ENCODE assay signal across 10 cellular contexts in the genomic region with DNA sequence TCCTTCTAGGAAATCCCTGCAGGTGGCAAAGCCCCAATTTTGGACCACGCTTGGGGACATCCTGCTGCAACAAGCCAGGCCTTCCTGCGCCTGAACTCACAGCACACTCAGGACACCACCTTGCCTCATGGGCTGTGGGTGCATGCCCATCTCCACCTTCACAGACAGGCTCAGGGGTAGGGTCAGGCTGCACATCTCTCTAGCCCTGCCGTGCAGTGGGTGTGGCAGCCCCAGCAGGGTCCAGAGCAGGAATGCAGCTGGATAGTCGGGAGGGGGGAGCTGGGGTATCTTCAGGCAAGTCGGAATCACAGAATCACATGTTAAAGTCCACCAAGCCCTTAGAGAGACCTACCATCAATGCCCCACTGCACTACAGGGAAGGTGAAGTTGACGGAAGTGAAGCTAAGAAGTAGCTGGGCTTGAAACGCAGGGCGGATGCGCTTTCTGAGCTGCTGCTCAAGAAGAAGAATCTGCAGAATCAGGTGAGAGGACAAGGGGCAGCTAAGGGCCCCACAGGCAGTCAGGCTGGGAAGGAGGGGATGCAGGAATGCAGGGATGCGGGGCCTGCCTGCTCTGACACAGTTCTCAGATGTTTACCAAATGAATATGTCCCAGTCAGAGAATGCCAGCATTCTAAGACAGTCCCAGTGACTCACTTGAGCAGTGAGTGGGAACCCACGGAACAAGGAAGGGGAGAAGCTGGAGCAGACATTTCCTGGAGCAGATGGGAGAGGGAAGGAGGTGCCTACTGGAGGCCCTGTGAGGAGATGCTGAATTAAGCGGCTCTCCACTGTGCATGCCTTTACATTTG. TPM values are rescaled to one million over a fixed set of nuclear protein-coding genes. Genes with fewer than 3 reads are reported as not detected.
DNase-seq lines count a peak whose midpoint lies in the region; ATAC-seq and TF ChIP-seq lines count a peak whose summit lies in the region.
"Had no signal": no experiment of that assay in that cellular context is flagged by ENCODE, and none has a peak within 500 bp of the region (broad histone marks: within the 10 kb centered on the region; RNA-seq: fewer than 3 reads in every experiment).

No MANE protein-coding gene starts in this region.

- H3K36me3 Mint-ChIP-seq in GM23338 (ENCODE audit: low read depth), result no peaks in the 10 kb centered on the region

- peak; percentile 73 for ATAC-seq in GM23338
- ATAC-seq in HG03432 (IDR thresholded peaks at IDR 0.05; ENCODE audit: unreplicated experiment), result no peak
- no peak for ATAC-seq in gastrocnemius medialis

- no peak for TF ChIP-seq CTCF in GM23338 (conservative IDR thresholded peaks at IDR 0.05; ENCODE audit: low read depth in 2 of 2)
- TF ChIP-seq CTCF in gastrocnemius medialis (IDR thresholded peaks at IDR 0.05 in 4 of 5, conservative IDR thresholded peaks at IDR 0.05 in 1 of 5), result no peak

- intact Hi-C loops in head of caudate nucleus (cut with DNase I), result no loop called here
- intact Hi-C loops in gastrocnemius medialis (cut with DNase I; ENCODE audit: low total_unique reads), result no loop called here

- H3K36me3 ChIP-seq in GM23338 (ENCODE audit: insufficient read depth) (no peaks in the 10 kb centered on the region), stomach smooth muscle (ENCODE audit: control insufficient read depth in 2 of 2, insufficient read depth in 2 of 2, low read length in 2 of 2) (peaks cover 5 to 9% of the 10 kb centered on the region in 2 donors), gastrocnemius medialis (no peaks in the 10 kb centered on the region)
- H3K36me3 ChIP-seq: uterus had no signal

- no peak for TF ChIP-seq POLR2A in gastrocnemius medialis (IDR thresholded peaks at IDR 0.05)

- in situ Hi-C loops in gastrocnemius medialis (cut with MboI; ENCODE audit: low sequenced_read_pairs in 4 of 4), result no loop called here

- no peaks in the 10 kb centered on the region for H3K79me2 ChIP-seq in GM23338 (replicated peaks; ENCODE audit: insufficient read depth)

- H3K9ac ChIP-seq in stomach smooth muscle (ENCODE audit: low read length in 2 of 2), result no peak overlapping the region

- no peaks in the 10 kb centered on the region for H4K20me1 ChIP-seq in GM23338 (replicated peaks; ENCODE audit: insufficient read depth)

- H3K9me3 Mint-ChIP-seq in GM23338, result no peaks in the 10 kb centered on the region

- peaks cover 41% of the 10 kb centered on the region for H3K4me1 Mint-ChIP-seq in GM23338

- no peaks in the 10 kb centered on the region for H3K9me3 ChIP-seq in stomach smooth muscle (ENCODE audit: control insufficient read depth in 2 of 2, low read length in 2 of 2)
- H3K9me3 ChIP-seq in gastrocnemius medialis, result no peaks in the 10 kb centered on the region
- H3K9me3 ChIP-seq: uterus had no signal

- H3K9me2 ChIP-seq in GM23338 (ENCODE audit: insufficient read depth), result no peaks in the 10 kb centered on the region

- DNase-seq in GM23338 (ENCODE audit: low spot score) (peak; percentile 75), amniotic epithelial cell (ENCODE audit: low read depth) (peak; percentile 83), head of caudate nucleus (peak in 23 of 42 donors; percentile 25 to 78 (median 47)), NCI-H1417 (lab: John Stamatoyannopoulos, UW) (no peak), gastrocnemius medialis (no peak), DMS79 (lab: John Stamatoyannopoulos, UW) (no peak)
- DNase-seq: activated CD4-positive, alpha-beta T cell treated with anti-CD3 and anti-CD28 coated beads for 4 hours; uterus had no signal

- H3K4me3 Mint-ChIP-seq in GM23338, result no peak overlapping the region

- H3K27ac Mint-ChIP-seq in GM23338, result no peak overlapping the region

- peak overlapping the region; percentile 70; the same call in 1 of the 2 replicates for H3K27ac ChIP-seq in GM23338 (ENCODE audit: low read depth)
- H3K27ac ChIP-seq in stomach smooth muscle (ENCODE audit: low read length), result peak overlapping the region; percentile 60
- peak overlapping the region in 2 of 4 donors; percentile 31 to 99 for H3K27ac ChIP-seq in gastrocnemius medialis

- no peaks in the 10 kb centered on the region for H3K27me3 ChIP-seq in GM23338 (ENCODE audit: insufficient read depth)
- H3K27me3 ChIP-seq in stomach smooth muscle (ENCODE audit: control insufficient read depth in 1 of 2, insufficient read depth in 2 of 2, low read length in 2 of 2), result no peaks in the 10 kb centered on the region
- no peaks in the 10 kb centered on the region for H3K27me3 ChIP-seq in gastrocnemius medialis
- H3K27me3 ChIP-seq: uterus had no signal

- peaks cover 2% of the 10 kb centered on the region for H3K27me3 Mint-ChIP-seq in GM23338 (ENCODE audit: insufficient read depth, low read depth, poor library complexity)

- peaks cover 36% of the 10 kb centered on the region for H3K4me1 ChIP-seq in GM23338 (ENCODE audit: insufficient read depth)
- peaks cover 38% of the 10 kb centered on the region for H3K4me1 ChIP-seq in stomach smooth muscle (ENCODE audit: control insufficient read depth, insufficient read depth, low read length)
- H3K4me1 ChIP-seq in gastrocnemius medialis, result peaks cover 42 to 83% of the 10 kb centered on the region in 2 donors

- H3K4me3 ChIP-seq in GM23338, result no peak overlapping the region
- H3K4me3 ChIP-seq in stomach smooth muscle (ENCODE audit: low read length in 2 of 2), result no peak overlapping the region
- no peak overlapping the region for H3K4me3 ChIP-seq in gastrocnemius medialis
- H3K4me3 ChIP-seq: uterus had no signal

- H3K4me2 ChIP-seq in GM23338, result peak overlapping the region; percentile 52; the same call in 1 of the 2 replicates

- no peak overlapping the region for H2AFZ ChIP-seq in GM23338

- H3F3A ChIP-seq in GM23338 (replicated peaks; ENCODE audit: low read depth), result peaks cover 14% of the 10 kb centered on the region; the same call in 1 of the 2 replicates

TF ChIP-seq in GM23338, 12 proteins besides CTCF, POLR2A, EP300 and RAD21:
- TF ChIP-seq STAT1 (IDR thresholded peaks at IDR 0.05; ENCODE audit: unreplicated experiment), result no peak
- no peak for TF ChIP-seq CREB1 (CRISPR knock-in tag; IDR thresholded peaks at IDR 0.05; ENCODE audit: low read depth)
- TF ChIP-seq JUNB (IDR thresholded peaks at IDR 0.05; ENCODE audit: unreplicated experiment), result no peak
- no peak for TF ChIP-seq ZNF331 (CRISPR knock-in tag; IDR thresholded peaks at IDR 0.05; ENCODE audit: low read depth)
- no peak for TF ChIP-seq EZH2phosphoT487 (IDR thresholded peaks at IDR 0.05; ENCODE audit: unreplicated experiment)

RNA-seq across cellular contexts. Expression of gene SERPINB6, which starts 11.3 kb away (rescaled TPM):
- total RNA-seq in GM23338 (2014; rRNA removed; shearing (Covaris generic)), result 37.6 and 38.5 TPM in 2 replicates
- polyA plus RNA-seq in GM23338 (2016; fragmentation: Nextera tagmentation; extraction: Ambion mirVana), result 25.9 and 26.0 TPM in 2 replicates
- total RNA-seq in gastrocnemius medialis, result 100 to 1,000 TPM; 114 to 260 (median 189) TPM

RNA-seq across cellular contexts. Expression of gene NQO2, which starts 39.6 kb away (rescaled TPM):
- total RNA-seq in GM23338 (2014; rRNA removed; shearing (Covaris generic)), result 117 and 125 TPM in 2 replicates
- polyA plus RNA-seq in GM23338 (2016; fragmentation: Nextera tagmentation; extraction: Ambion mirVana), result 159 and 173 TPM in 2 replicates
- 10 to 100 TPM; 46.7 to 94.5 (median 60.3) TPM for total RNA-seq in gastrocnemius medialis

RNA-seq across cellular contexts. Expression of gene SERPINB9, which starts 57.0 kb away (rescaled TPM):
- 65.0 and 71.3 TPM in 2 replicates for total RNA-seq in GM23338 (2014; rRNA removed; shearing (Covaris generic))
- polyA plus RNA-seq in GM23338 (2016; fragmentation: Nextera tagmentation; extraction: Ambion mirVana), result 46.6 and 47.4 TPM in 2 replicates
- total RNA-seq in gastrocnemius medialis, result 1 to 10 TPM; 1.0 to 2.1 (median 1.6) TPM

Comparison
In these comparisons a context has a peak if more than half of its experiments do, and no peak if none do; other contexts are left out.
1. DNase-seq: peak in GM23338 (single experiment), amniotic epithelial cell (single experiment) and head of caudate nucleus (23 of 42); none in NCI-H1417 (0 of 3), gastrocnemius medialis (0 of 2) and DMS79 (single experiment).
2. RNA of gene SERPINB9, which starts 57.0 kb away (total RNA-seq): 65.0 to 71.3 TPM in GM23338; 1.0 to 2.1 TPM in gastrocnemius medialis; every median in the first group is over 10 times any median in the second.